In the genomic region with DNA sequence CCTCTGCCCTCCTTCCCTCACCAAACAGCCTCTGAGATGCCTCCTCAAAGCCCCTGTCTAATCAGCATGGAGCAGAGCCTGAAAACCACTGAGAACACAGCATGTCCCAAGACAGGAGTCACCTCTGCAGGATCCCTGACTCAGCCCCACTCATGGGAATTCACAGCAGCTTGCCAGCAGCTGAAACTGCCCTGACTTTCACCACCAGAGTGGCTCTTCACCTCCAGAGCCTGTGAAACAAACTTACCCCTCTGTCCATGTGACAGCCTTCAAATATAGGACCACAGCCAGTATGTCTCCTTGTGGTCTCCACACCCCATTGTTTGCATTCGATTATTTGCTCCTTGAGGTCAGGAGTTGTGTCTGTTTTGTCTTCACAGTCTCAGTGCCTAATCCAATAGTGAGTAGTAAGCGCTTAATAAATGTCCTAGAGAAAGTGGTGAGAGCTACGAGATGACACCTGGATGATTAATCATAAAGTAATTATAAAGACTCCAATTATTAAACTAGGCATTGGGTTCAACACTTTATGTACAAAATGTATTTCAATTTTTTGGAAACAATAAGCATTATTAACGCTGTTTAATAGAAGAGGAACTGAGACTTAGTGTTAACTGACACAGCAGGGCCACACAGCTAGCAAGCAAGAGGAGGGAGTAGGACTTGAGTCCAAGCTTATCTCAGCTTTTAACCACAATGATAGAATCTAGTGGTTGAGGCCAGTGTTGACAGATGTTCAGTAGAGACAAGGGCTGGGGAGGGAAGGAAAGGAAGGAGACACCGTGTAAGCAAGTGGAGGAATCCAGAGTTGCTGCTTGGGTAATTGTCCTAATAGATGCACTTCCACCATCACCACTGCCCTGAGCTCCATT, we compare ENCODE assay signal across 8 cellular contexts.
A peak's percentile ranks its signal among the peaks of the same experiment; 100 is the strongest.
DNase-seq lines count a peak whose midpoint lies in the region; ATAC-seq and TF ChIP-seq lines count a peak whose summit lies in the region.

No MANE protein-coding gene starts in this region.

- no peak for TF ChIP-seq CTCF in psoas muscle (IDR thresholded peaks at IDR 0.05)

- peak; percentile 7 for DNase-seq in activated CD4-positive, alpha-beta T cell treated with anti-CD3 and anti-CD28 coated beads for 36 hours
- no peak for DNase-seq in activated CD4-positive, alpha-beta T cell treated with anti-CD3 and anti-CD28 coated beads, Interleukin-2, amount 50 U/mL, for 48 hours
- DNase-seq in OCI-M1 (lab: John Stamatoyannopoulos, UW) = peak; percentile 96
- DNase-seq in psoas muscle = peak in 1 of 2 donors; percentile 19
- no peak for DNase-seq in NCI-H1694 treated with DMSO at 0.1 percent for 48 hours (lab: John Stamatoyannopoulos, UW)
- no peak for DNase-seq in activated CD8-positive, alpha-beta memory T cell treated with anti-CD3 and anti-CD28 coated beads, Interleukin-2, amount 50 U/mL, for 48 hours
- no peak for DNase-seq in HT-29 (ENCODE audit: low spot score)

- peaks cover 24% of the 10 kb centered on the region for H3K4me1 Mint-ChIP-seq in activated CD4-positive, alpha-beta T cell treated with anti-CD3 and anti-CD28 coated beads for 36 hours

- CTCF ChIA-PET in activated CD4-positive, alpha-beta T cell treated with anti-CD3 and anti-CD28 coated beads for 36 hours (lab: Charles Lee) = interaction anchor here (0.6 kb wide), 1 partner anchor 285 kb away, joined by 4 read pairs; no protein-coding TSS in a partner anchor

- no peaks in the 10 kb centered on the region for H3K9me3 Mint-ChIP-seq in activated CD4-positive, alpha-beta T cell treated with anti-CD3 and anti-CD28 coated beads for 36 hours (ENCODE audit: low read depth)

- peaks cover 9% of the 10 kb centered on the region for H3K4me1 ChIP-seq in psoas muscle

- no peaks in the 10 kb centered on the region for H3K36me3 ChIP-seq in psoas muscle (ENCODE audit: insufficient read depth in 1 of 2, low read depth in 1 of 2)

- no peak overlapping the region for H3K4me3 Mint-ChIP-seq in activated CD4-positive, alpha-beta T cell treated with anti-CD3 and anti-CD28 coated beads for 36 hours

- no peak overlapping the region for H3K27ac Mint-ChIP-seq in activated CD4-positive, alpha-beta T cell treated with anti-CD3 and anti-CD28 coated beads for 36 hours

- H3K27ac ChIP-seq in psoas muscle = no peak overlapping the region

- H3K4me3 ChIP-seq in psoas muscle = no peak overlapping the region

- POLR2A ChIA-PET in activated CD4-positive, alpha-beta T cell treated with anti-CD3 and anti-CD28 coated beads for 36 hours (lab: Charles Lee) = no interaction called here

- peaks cover 27% of the 10 kb centered on the region for H3K27me3 Mint-ChIP-seq in activated CD4-positive, alpha-beta T cell treated with anti-CD3 and anti-CD28 coated beads for 36 hours

- peak; percentile 13 for ATAC-seq in activated CD4-positive, alpha-beta T cell treated with anti-CD3 and anti-CD28 coated beads for 36 hours
- peak; percentile 64 for ATAC-seq in HG02884 (IDR thresholded peaks at IDR 0.05; ENCODE audit: unreplicated experiment)
- ATAC-seq in psoas muscle = peak; percentile 52 to 67 (median 54)

- no peaks in the 10 kb centered on the region for H3K9me3 ChIP-seq in psoas muscle

- intact Hi-C loops in activated CD4-positive, alpha-beta T cell treated with anti-CD3 and anti-CD28 coated beads for 36 hours (cut with DNase I, micrococcal nuclease) = no loop called here
- intact Hi-C loops in psoas muscle (cut with DNase I) = no loop called here

- no peaks in the 10 kb centered on the region for H3K36me3 Mint-ChIP-seq in activated CD4-positive, alpha-beta T cell treated with anti-CD3 and anti-CD28 coated beads for 36 hours (ENCODE audit: low read depth)

- H3K27me3 ChIP-seq in psoas muscle (ENCODE audit: insufficient read depth in 3 of 3, low read length in 2 of 3) = no peaks in the 10 kb centered on the region

- 85 to 88% (median 87%) methylated on average over 5 of the region's 5 CpGs for WGBS in psoas muscle, 3 donors

Comparison
In these comparisons a context has a peak if more than half of its experiments do, and no peak if none do; other contexts are left out.
1. DNase-seq: peak in activated CD4-positive, alpha-beta T cell treated with anti-CD3 and anti-CD28 coated beads for 36 hours (single experiment) and OCI-M1 (single experiment); none in activated CD4-positive, alpha-beta T cell treated with anti-CD3 and anti-CD28 coated beads, Interleukin-2, amount 50 U/mL, for 48 hours (0 of 2), NCI-H1694 treated with DMSO at 0.1 percent for 48 hours (single experiment), activated CD8-positive, alpha-beta memory T cell treated with anti-CD3 and anti-CD28 coated beads, Interleukin-2, amount 50 U/mL, for 48 hours (single experiment) and HT-29 (single experiment).
2. ATAC-seq: peak in every context shown above with its lines; median percentile 64 in HG02884; 54 in psoas muscle; 13 in activated CD4-positive, alpha-beta T cell treated with anti-CD3 and anti-CD28 coated beads for 36 hours.